In the genomic region with DNA sequence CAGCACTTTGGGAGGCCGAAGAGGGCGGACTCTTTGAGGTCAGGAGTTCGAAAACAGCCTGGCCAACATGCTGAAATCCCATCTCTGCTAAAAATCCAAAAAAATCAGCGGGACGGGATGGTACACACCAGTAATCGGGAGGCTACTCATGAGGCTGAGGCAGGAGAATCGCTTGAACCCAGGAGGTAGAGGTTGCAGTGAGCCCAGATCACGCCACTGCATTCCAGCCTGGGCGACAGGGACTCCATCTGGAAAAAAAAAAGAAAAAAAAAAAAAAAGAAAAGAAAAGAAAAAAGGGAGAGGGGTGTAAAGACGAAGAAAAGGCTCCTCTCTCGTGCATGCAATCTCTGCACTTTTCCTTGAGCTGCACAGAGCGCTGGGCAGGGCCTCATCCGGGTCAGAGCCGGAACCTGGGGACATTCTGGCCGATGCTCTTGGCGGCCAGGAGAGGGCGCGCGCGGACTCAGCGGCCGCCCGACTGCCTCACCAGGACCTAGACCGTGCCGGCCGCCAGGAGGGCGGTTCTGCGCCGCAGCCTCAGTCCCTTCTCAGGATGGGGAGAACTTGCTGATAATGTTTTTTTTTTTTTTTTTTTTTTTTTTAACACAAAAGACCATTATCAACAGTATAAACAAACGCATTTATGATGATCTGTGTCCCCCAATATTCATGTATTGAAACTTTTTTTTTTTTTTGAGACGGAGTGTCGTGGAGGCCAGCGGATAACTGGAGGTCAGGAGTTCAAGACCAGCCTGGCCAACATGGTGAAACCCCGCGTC, we compare ENCODE assay signal across 9 cellular contexts. TPM values are rescaled to one million over a fixed set of nuclear protein-coding genes. Genes with fewer than 3 reads are reported as not detected.
DNase-seq lines count a peak whose midpoint lies in the region; ATAC-seq and TF ChIP-seq lines count a peak whose summit lies in the region.
"Had no signal": no experiment of that assay in that cellular context is flagged by ENCODE, and none has a peak within 500 bp of the region (broad histone marks: within the 10 kb centered on the region; RNA-seq: fewer than 3 reads in every experiment).

No MANE protein-coding gene starts in this region.

- H3K4me1 ChIP-seq in heart right ventricle, result peaks cover 0 to 10% (median 0%) of the 10 kb centered on the region in 9 donors

- H3K4me3 ChIP-seq in heart right ventricle, result no peak overlapping the region

- H3K27ac ChIP-seq in heart right ventricle, result no peak overlapping the region

- H3K27ac Mint-ChIP-seq in activated naive CD8-positive, alpha-beta T cell treated with anti-CD3 and anti-CD28 coated beads for 36 hours, result no peak overlapping the region

- H3K9me3 Mint-ChIP-seq in activated naive CD8-positive, alpha-beta T cell treated with anti-CD3 and anti-CD28 coated beads for 36 hours, result no peaks in the 10 kb centered on the region

- intact Hi-C loops in heart right ventricle (cut with DNase I), result loop anchor here in 7 of 10 donors (2.0 to 5.0 kb wide), 6 partner anchors 30 to 53 kb away; partner anchors contain the start of gene FLYWCH1 (in 1 of the 7)

- H3K4me1 Mint-ChIP-seq in activated naive CD8-positive, alpha-beta T cell treated with anti-CD3 and anti-CD28 coated beads for 36 hours, result no peaks in the 10 kb centered on the region

- ATAC-seq in GM21528 (IDR thresholded peaks at IDR 0.05; ENCODE audit: low FRiP score, unreplicated experiment) (peak; percentile 60), heart right ventricle (peak; percentile 97 to 99 (median 98)), HG03565 (IDR thresholded peaks at IDR 0.05; ENCODE audit: unreplicated experiment) (no peak)

- H3K27me3 Mint-ChIP-seq in activated naive CD8-positive, alpha-beta T cell treated with anti-CD3 and anti-CD28 coated beads for 36 hours, result peaks cover 4% of the 10 kb centered on the region

- H3K36me3 Mint-ChIP-seq in activated naive CD8-positive, alpha-beta T cell treated with anti-CD3 and anti-CD28 coated beads for 36 hours, result no peaks in the 10 kb centered on the region

- no peaks in the 10 kb centered on the region for H3K27me3 ChIP-seq in heart right ventricle

- peak; percentile 91 to 96 (median 94) for TF ChIP-seq CTCF in heart right ventricle (IDR thresholded peaks at IDR 0.05)

- no peaks in the 10 kb centered on the region for H3K36me3 ChIP-seq in heart right ventricle

- H3K4me3 Mint-ChIP-seq in activated naive CD8-positive, alpha-beta T cell treated with anti-CD3 and anti-CD28 coated beads for 36 hours, result no peak overlapping the region

- 26% methylated on average over 35 of the region's 35 CpGs for WGBS in heart right ventricle, 2 donors

- no peaks in the 10 kb centered on the region for H3K9me3 ChIP-seq in heart right ventricle

- DNase-seq in COLO668 (lab: John Stamatoyannopoulos, UW; ENCODE audit: unreplicated experiment) (peak; percentile 77), NCI-H1092 (lab: John Stamatoyannopoulos, UW) (peak; percentile 55), SW 1271 (lab: John Stamatoyannopoulos, UW) (peak; percentile 15 to 63), heart right ventricle (peak; percentile 75 to 83), renal cortical epithelial cell (ENCODE audit: low read depth) (peak; percentile 25)
- DNase-seq in activated naive CD8-positive, alpha-beta T cell treated with anti-CD3 and anti-CD28 coated beads for 36 hours, result peak; percentile 74

RNA-seq across cellular contexts. Expression of gene FLYWCH2, which starts 8.2 kb away (rescaled TPM):
- total RNA-seq in activated naive CD8-positive, alpha-beta T cell treated with anti-CD3 and anti-CD28 coated beads for 36 hours, result 10 to 100 TPM; 18.0 to 18.3 TPM
- total RNA-seq in heart right ventricle (10 to 100 TPM; 18.1 to 28.9 (median 21.9) TPM), renal cortical epithelial cell (39.4 and 39.9 TPM in 2 replicates)
- 10 to 100 TPM; 36.8 to 65.7 TPM for polyA plus RNA-seq in heart right ventricle

RNA-seq across cellular contexts. Expression of gene PRSS22, which starts 16.8 kb away (rescaled TPM):
- not detected for total RNA-seq in activated naive CD8-positive, alpha-beta T cell treated with anti-CD3 and anti-CD28 coated beads for 36 hours
- total RNA-seq in heart right ventricle, result under 1 TPM in 1 of 10 donors, not detected in 9; 0.21 TPM
- not detected for polyA plus RNA-seq in heart right ventricle
- total RNA-seq in renal cortical epithelial cell, result 1.8 and 5.4 TPM in 2 replicates
- total RNA-seq: T-helper 1 cell treated with Interleukin-12 subunit alpha and Interleukin-12 subunit beta and Interleukin-4 antibody, amounts not matched to agents 30 ng/mL and 1 ng/mL, for 36 hours had no signal

RNA-seq across cellular contexts. Expression of gene FLYWCH1, which starts 37.0 kb away (rescaled TPM):
- 10 to 100 TPM; 24.3 to 26.1 TPM for total RNA-seq in activated naive CD8-positive, alpha-beta T cell treated with anti-CD3 and anti-CD28 coated beads for 36 hours
- total RNA-seq in heart right ventricle, result 10 to 100 TPM; 27.1 to 42.3 (median 32.8) TPM
- polyA plus RNA-seq in heart right ventricle, result 10 to 100 TPM; 22.1 to 41.0 TPM
- 35.3 and 42.9 TPM in 2 replicates for total RNA-seq in renal cortical epithelial cell

RNA-seq across cellular contexts. Expression of gene ZG16B, which starts 44.7 kb away (rescaled TPM):
- total RNA-seq in activated naive CD8-positive, alpha-beta T cell treated with anti-CD3 and anti-CD28 coated beads for 36 hours, result 1 to 10 TPM; 1.1 to 1.6 TPM
- total RNA-seq in heart right ventricle (under 1 TPM in 2 of 10 donors, not detected in 8; 0.44 to 0.88 TPM), renal cortical epithelial cell (0.25 and 1.2 TPM in 2 replicates)
- polyA plus RNA-seq in heart right ventricle, result under 1 TPM in 1 of 2 donors, not detected in 1; 0.07 TPM

RNA-seq across cellular contexts. Expression of gene PRSS21, which starts 57.7 kb away (rescaled TPM):
- total RNA-seq in activated naive CD8-positive, alpha-beta T cell treated with anti-CD3 and anti-CD28 coated beads for 36 hours, result 10 to 100 TPM; 11.2 to 13.1 TPM
- total RNA-seq in heart right ventricle, result under 1 TPM in 1 of 10 donors, not detected in 9; 0.20 TPM
- polyA plus RNA-seq in heart right ventricle, result not detected
- 1.2 and 3.1 TPM in 2 replicates for total RNA-seq in renal cortical epithelial cell

Comparison
In these comparisons a context has a peak if more than half of its experiments do, and no peak if none do; other contexts are left out.
1. DNase-seq: peak in every context shown above with its lines; median percentile 79 in heart right ventricle; 77 in COLO668; 74 in activated naive CD8-positive, alpha-beta T cell treated with anti-CD3 and anti-CD28 coated beads for 36 hours; 55 in NCI-H1092; 39 in SW 1271; 25 in renal cortical epithelial cell.